In genomic region chr11:10352911-10353550, GRCh38 we compare ENCODE assay signal across 1 cellular context.
TF ChIP-seq lines count a peak whose summit lies in the region.

No MANE protein-coding gene starts in this region.

TF ChIP-seq in K562, 482 proteins besides CTCF, POLR2A, EP300 and RAD21:
- peak; percentile 98 for TF ChIP-seq ZNF512 (tag; IDR thresholded peaks at IDR 0.05)
- peak; percentile 40 for TF ChIP-seq U2AF1 (optimal IDR thresholded peaks at IDR 0.05; ENCODE audit: low read depth, low read length)
- no peak for TF ChIP-seq MAX (CRISPR knock-in tag; IDR thresholded peaks at IDR 0.05)
TF ChIP-seq in K562: peak in this region for 2.
